ENCODE assay signal across 8 cellular contexts in genomic region chr19:5621311-5621944, GRCh38. TPM values are rescaled to one million over a fixed set of nuclear protein-coding genes. Genes with fewer than 3 reads are reported as not detected.
A peak's percentile ranks its signal among the peaks of the same experiment; 100 is the strongest.
DNase-seq lines count a peak whose midpoint lies in the region; ATAC-seq and TF ChIP-seq lines count a peak whose summit lies in the region.

No MANE protein-coding gene starts in this region.

- ATAC-seq in CD4-positive, alpha-beta T cell (ENCODE audit: poor library complexity) = no peak
- no peak for ATAC-seq in GM19452 (IDR thresholded peaks at IDR 0.05; ENCODE audit: unreplicated experiment)
- ATAC-seq in HG02884 (IDR thresholded peaks at IDR 0.05; ENCODE audit: unreplicated experiment) = no peak

- no peaks in the 10 kb centered on the region for H3K27me3 Mint-ChIP-seq in CD4-positive, alpha-beta T cell

- no peak for DNase-seq in CD4-positive, alpha-beta T cell
- DNase-seq in Peyer's patch (peak in 2 of 3 donors; percentile 48 to 55), epithelial cell of esophagus (ENCODE audit: low read depth) (no peak), NCI-H2196 treated with DMSO at 0.1 percent for 48 hours (lab: John Stamatoyannopoulos, UW; ENCODE audit: unreplicated experiment) (no peak), DMS 273 treated with DMSO at 0.1 percent for 48 hours (lab: John Stamatoyannopoulos, UW) (no peak)

- peak overlapping the region; percentile 82 for H3K27ac ChIP-seq in CD4-positive, alpha-beta T cell (ENCODE audit: low read depth, low read length)
- H3K27ac ChIP-seq in Peyer's patch (peak overlapping the region; percentile 91 to 98 (median 96)), neutrophil (peak overlapping the region; percentile 96)

- H3K4me3 Mint-ChIP-seq in CD4-positive, alpha-beta T cell = peak overlapping the region; percentile 99

- POLR2A ChIA-PET in CD4-positive, alpha-beta T cell (lab: Charles Lee) = interaction anchor here (0.9 to 4.0 kb wide), 8 partner anchors 12 to 282 kb away, joined by 3 to 51 read pairs (median 10); partner anchors contain the start of genes CATSPERD, DUS3L, LONP1 and NDUFA11

- peaks cover 0 to 46% (median 0%) of the 10 kb centered on the region in 3 donors for H3K36me3 ChIP-seq in Peyer's patch
- H3K36me3 ChIP-seq in neutrophil = peaks cover 41% of the 10 kb centered on the region

- peak overlapping the region; percentile 98 for H3K27ac Mint-ChIP-seq in CD4-positive, alpha-beta T cell

- H3K36me3 Mint-ChIP-seq in CD4-positive, alpha-beta T cell (ENCODE audit: low read depth) = peaks cover 92% of the 10 kb centered on the region

- H3K4me3 ChIP-seq in Peyer's patch (peak overlapping the region; percentile 78 to 99 (median 84)), epithelial cell of esophagus (ENCODE audit: low read length) (peak overlapping the region; percentile 99), neutrophil (ENCODE audit: low read depth in 1 of 2, low read length in 1 of 2) (peak overlapping the region; percentile 92 to 95)

- CTCF ChIA-PET in CD4-positive, alpha-beta T cell (lab: Charles Lee) = interaction anchor here (1.9 kb wide), 1 partner anchor 66 kb away, joined by 7 read pairs; no protein-coding TSS in a partner anchor

- TF ChIP-seq POLR2A in Peyer's patch (IDR thresholded peaks at IDR 0.05) = no peak

- intact Hi-C loops in CD4-positive, alpha-beta T cell (cut with DNase I, micrococcal nuclease) = loop anchor here (5.0 to 10.0 kb wide), 2 partner anchors 171 to 1217 kb away; partner anchors contain the start of genes CHAF1A (in 1 of the 2), DUS3L (in 1 of the 2) and SH3GL1 (in 1 of the 2)

- TF ChIP-seq CTCF in CD4-positive, alpha-beta T cell (IDR thresholded peaks at IDR 0.05) = no peak
- TF ChIP-seq CTCF in Peyer's patch (IDR thresholded peaks at IDR 0.05) (no peak), epithelial cell of esophagus (IDR thresholded peaks at IDR 0.05; ENCODE audit: insufficient read depth, low read depth, low read length, missing control alignments) (no peak), neutrophil (IDR thresholded peaks at IDR 0.05) (no peak)

- no peaks in the 10 kb centered on the region for H3K9me3 Mint-ChIP-seq in CD4-positive, alpha-beta T cell

- H3K9me3 ChIP-seq in CD4-positive, alpha-beta T cell (ENCODE audit: control insufficient read depth, low read length) = no peaks in the 10 kb centered on the region
- H3K9me3 ChIP-seq in Peyer's patch = no peaks in the 10 kb centered on the region
- no peaks in the 10 kb centered on the region for H3K9me3 ChIP-seq in neutrophil

- no peaks in the 10 kb centered on the region for H3K27me3 ChIP-seq in CD4-positive, alpha-beta T cell (ENCODE audit: control insufficient read depth, insufficient read depth, low read length)
- H3K27me3 ChIP-seq in Peyer's patch = no peaks in the 10 kb centered on the region
- H3K27me3 ChIP-seq in neutrophil = no peaks in the 10 kb centered on the region

- H3K4me1 ChIP-seq in Peyer's patch (peaks cover 0 to 42% (median 25%) of the 10 kb centered on the region in 4 donors), neutrophil (ENCODE audit: control insufficient read depth in 1 of 2, insufficient read depth in 1 of 2, low read depth in 1 of 2, low read length in 1 of 2) (peaks cover 34 to 46% of the 10 kb centered on the region in 2 experiments)

- peaks cover 82% of the 10 kb centered on the region for H3K4me1 Mint-ChIP-seq in CD4-positive, alpha-beta T cell (ENCODE audit: low read depth)

RNA-seq across cellular contexts. Expression of gene SAFB2, which starts 1.1 kb away (rescaled TPM):
- total RNA-seq in CD4-positive, alpha-beta T cell = 100 to 1,000 TPM; 238 to 246 TPM
- total RNA-seq in Peyer's patch = 100 to 1,000 TPM in 3 of 4 donors, 10 to 100 TPM in 1; 59.5 to 200 (median 121) TPM

RNA-seq across cellular contexts. Expression of gene SAFB, which starts 1.5 kb away (rescaled TPM):
- 100 to 1,000 TPM; 195 to 200 TPM for total RNA-seq in CD4-positive, alpha-beta T cell
- 100 to 1,000 TPM in 3 of 4 donors, 10 to 100 TPM in 1; 86.3 to 374 (median 163) TPM for total RNA-seq in Peyer's patch

RNA-seq across cellular contexts. Expression of gene TINCR, which starts 53.7 kb away (rescaled TPM):
- 1 to 10 TPM in 1 of 2 experiments, under 1 TPM in 1; 0.74 to 1.6 TPM for total RNA-seq in CD4-positive, alpha-beta T cell
- total RNA-seq in Peyer's patch = 1 to 10 TPM in 2 of 4 donors, under 1 TPM in 1, not detected in 1; 0.67 to 2.6 (median 1.2) TPM

RNA-seq across cellular contexts. Expression of gene MICOS13, which starts 58.9 kb away (rescaled TPM):
- 10 to 100 TPM; 21.7 to 23.0 TPM for total RNA-seq in CD4-positive, alpha-beta T cell
- total RNA-seq in Peyer's patch = 10 to 100 TPM; 11.6 to 48.0 (median 40.0) TPM

RNA-seq across cellular contexts. Expression of gene HSD11B1L, which starts 59.4 kb away (rescaled TPM):
- total RNA-seq in CD4-positive, alpha-beta T cell = 1 to 10 TPM; 2.4 to 2.9 TPM
- total RNA-seq in Peyer's patch = 10 to 100 TPM in 1 of 4 donors, 1 to 10 TPM in 2, not detected in 1; 4.9 to 17.3 (median 7.2) TPM

Comparison
In these comparisons a context has a peak if more than half of its experiments do, and no peak if none do; other contexts are left out.
1. DNase-seq: peak in Peyer's patch (2 of 3); none in CD4-positive, alpha-beta T cell (0 of 10), epithelial cell of esophagus (single experiment), NCI-H2196 treated with DMSO at 0.1 percent for 48 hours (single experiment) and DMS 273 treated with DMSO at 0.1 percent for 48 hours (single experiment).
2. Peak in every context shown above with its lines, with median percentiles within 50 percentile points of each other: H3K27ac ChIP-seq and H3K4me3 ChIP-seq.